8 cellular contexts compared by ENCODE assay signal in the genomic region with DNA sequence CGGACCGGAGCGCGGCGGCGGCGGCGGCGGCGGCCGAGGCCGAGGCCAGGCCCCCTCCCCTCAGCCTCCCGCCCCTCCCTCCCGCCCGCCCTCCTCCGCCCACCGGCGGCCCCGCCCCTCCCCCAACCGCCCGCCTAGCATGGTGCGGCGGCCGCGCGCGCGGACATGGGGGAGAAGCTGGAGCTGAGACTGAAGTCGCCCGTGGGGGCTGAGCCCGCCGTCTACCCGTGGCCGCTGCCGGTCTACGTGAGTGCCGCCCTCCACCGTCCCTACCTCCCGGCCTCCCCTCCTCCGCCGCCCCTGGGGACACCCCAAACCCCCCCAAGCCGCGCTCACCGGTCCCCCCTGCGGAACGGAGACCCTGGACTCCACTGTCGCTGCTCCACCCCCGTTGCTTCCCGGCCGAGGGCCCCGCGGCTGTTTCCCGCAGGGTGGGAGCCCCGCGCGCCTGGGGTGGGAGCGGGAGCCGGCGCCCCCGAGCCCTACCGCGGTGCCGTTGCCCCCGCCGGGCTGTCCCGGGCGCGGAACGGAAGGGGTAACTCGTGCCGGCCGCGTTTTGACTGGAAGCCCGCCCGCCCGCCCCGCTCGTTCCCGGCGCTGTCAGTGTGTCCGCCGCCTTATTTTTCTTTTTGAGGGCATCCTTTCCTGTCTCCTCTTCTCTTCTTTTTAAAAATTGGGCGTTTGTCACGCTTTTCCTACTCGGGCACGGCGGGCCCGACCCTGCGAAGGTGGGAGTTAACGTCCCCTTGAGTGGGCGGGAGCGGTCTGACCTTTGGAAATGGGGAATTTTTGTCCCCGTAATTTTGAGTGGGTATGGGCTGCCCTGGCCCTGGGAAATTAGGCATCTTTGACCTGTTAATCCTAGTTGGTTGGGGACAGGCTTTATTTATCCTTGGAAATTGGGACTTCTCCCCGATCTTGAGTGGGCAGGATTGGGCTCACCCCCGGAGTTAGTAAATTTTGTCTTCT. TPM values are rescaled to one million over a fixed set of nuclear protein-coding genes. Genes with fewer than 3 reads are reported as not detected.
DNase-seq lines count a peak whose midpoint lies in the region; ATAC-seq and TF ChIP-seq lines count a peak whose summit lies in the region.

No MANE protein-coding gene starts in this region.

- no peaks in the 10 kb centered on the region for H3K27me3 ChIP-seq in esophagus squamous epithelium
- no peaks in the 10 kb centered on the region for H3K27me3 ChIP-seq in neural progenitor cell

- peaks cover 33% of the 10 kb centered on the region for H3K4me1 Mint-ChIP-seq in neural progenitor cell

- TF ChIP-seq POLR2A in esophagus squamous epithelium (IDR thresholded peaks at IDR 0.05) = no peak

- H3K27ac ChIP-seq in esophagus squamous epithelium (peak overlapping the region; percentile 98 to 99 (median 99)), neural progenitor cell (peak overlapping the region; percentile 71)

- H3K36me3 ChIP-seq in esophagus squamous epithelium (no peaks in the 10 kb centered on the region), neural progenitor cell (no peaks in the 10 kb centered on the region)

- H2AFZ ChIP-seq in neural progenitor cell (replicated peaks) = peak overlapping the region; percentile 77

- DNase-seq in activated CD4-positive, alpha-beta T cell treated with anti-CD3 and anti-CD28 coated beads, Interleukin-2, amount 50 U/mL, for 48 hours = peak; percentile 45 to 56
- DNase-seq in esophagus squamous epithelium (lab: John Stamatoyannopoulos, UW) = no peak
- DNase-seq in neural progenitor cell (ENCODE audit: low spot score) = peak; percentile 73
- no peak for DNase-seq in NCI-H187 (lab: John Stamatoyannopoulos, UW)
- no peak for DNase-seq in NCI-H82 treated with DMSO at 0.1 percent for 48 hours (lab: John Stamatoyannopoulos, UW; ENCODE audit: unreplicated experiment)

- TF ChIP-seq CTCF in GM12875 (IDR thresholded peaks at IDR 0.05; ENCODE audit: borderline replicate concordance, insufficient read depth, low read depth, low read length) (no peak), esophagus squamous epithelium (IDR thresholded peaks at IDR 0.05) (no peak), neural progenitor cell (IDR thresholded peaks at IDR 0.05) (no peak)

- peaks cover 42 to 63% (median 47%) of the 10 kb centered on the region in 3 donors for H3K4me1 ChIP-seq in esophagus squamous epithelium
- H3K4me1 ChIP-seq in neural progenitor cell = peaks cover 9% of the 10 kb centered on the region

- WGBS in esophagus squamous epithelium, 2 donors = 0 to 1% methylated on average over 10 to 23 of the region's 95 CpGs

- peak; percentile 18 for ATAC-seq in HG03175 (IDR thresholded peaks at IDR 0.05; ENCODE audit: unreplicated experiment)
- no peak for ATAC-seq in GM21576 (IDR thresholded peaks at IDR 0.05; ENCODE audit: unreplicated experiment)

- peak overlapping the region; percentile 98 for H3K4me3 Mint-ChIP-seq in neural progenitor cell

- H3F3A ChIP-seq in neural progenitor cell (ENCODE audit: low read depth) = peaks cover 51% of the 10 kb centered on the region

- intact Hi-C loops in esophagus squamous epithelium (cut with DNase I) = no loop called here

- no peaks in the 10 kb centered on the region for H3K9me3 ChIP-seq in esophagus squamous epithelium
- H3K9me3 ChIP-seq in neural progenitor cell (ENCODE audit: low read depth) = no peaks in the 10 kb centered on the region

- H3K9me3 Mint-ChIP-seq in neural progenitor cell = no peaks in the 10 kb centered on the region

- peak overlapping the region; percentile 89 for H3K4me2 ChIP-seq in neural progenitor cell

- H3K4me3 ChIP-seq in GM12875 (ENCODE audit: low read depth, low read length) (peak overlapping the region; percentile 89), esophagus squamous epithelium (peak overlapping the region; percentile 75 to 99 (median 96)), neural progenitor cell (peak overlapping the region; percentile 99)

- peaks cover 53% of the 10 kb centered on the region for H4K20me1 ChIP-seq in neural progenitor cell (ENCODE audit: low read depth)

- peak overlapping the region; percentile 73 for H3K9ac ChIP-seq in neural progenitor cell

- H3K27ac Mint-ChIP-seq in neural progenitor cell = no peak overlapping the region

- H3K27me3 Mint-ChIP-seq in neural progenitor cell (ENCODE audit: insufficient read depth, low read depth) = peaks cover 11% of the 10 kb centered on the region

- no peaks in the 10 kb centered on the region for H3K36me3 Mint-ChIP-seq in neural progenitor cell

- H3K79me2 ChIP-seq in neural progenitor cell (ENCODE audit: low read depth) = peaks cover 45% of the 10 kb centered on the region

RNA-seq across cellular contexts. Expression of a gene that starts 0.6 kb away (rescaled TPM):
- total RNA-seq in esophagus squamous epithelium (10 to 100 TPM in 3 of 4 donors, 1 to 10 TPM in 1; 8.5 to 24.4 (median 17.0) TPM), neural progenitor cell (ENCODE audit: low replicate concordance) (8.9 and 21.1 TPM in 2 replicates)

RNA-seq across cellular contexts. Expression of a gene that starts 12.9 kb away (rescaled TPM):
- total RNA-seq in esophagus squamous epithelium (10 to 100 TPM; 47.7 to 99.9 (median 71.8) TPM), neural progenitor cell (ENCODE audit: low replicate concordance) (50.9 and 93.7 TPM in 2 replicates)

Comparison
In these comparisons a context has a peak if more than half of its experiments do, and no peak if none do; other contexts are left out.
1. DNase-seq: peak in activated CD4-positive, alpha-beta T cell treated with anti-CD3 and anti-CD28 coated beads, Interleukin-2, amount 50 U/mL, for 48 hours (2 of 2) and neural progenitor cell (single experiment); none in esophagus squamous epithelium (single experiment), NCI-H187 (0 of 2) and NCI-H82 treated with DMSO at 0.1 percent for 48 hours (single experiment).
2. Peak in every context shown above with its lines, with median percentiles within 50 percentile points of each other: H3K4me3 ChIP-seq.